ENCODE assay signal across 3 cellular contexts in the genomic region with DNA sequence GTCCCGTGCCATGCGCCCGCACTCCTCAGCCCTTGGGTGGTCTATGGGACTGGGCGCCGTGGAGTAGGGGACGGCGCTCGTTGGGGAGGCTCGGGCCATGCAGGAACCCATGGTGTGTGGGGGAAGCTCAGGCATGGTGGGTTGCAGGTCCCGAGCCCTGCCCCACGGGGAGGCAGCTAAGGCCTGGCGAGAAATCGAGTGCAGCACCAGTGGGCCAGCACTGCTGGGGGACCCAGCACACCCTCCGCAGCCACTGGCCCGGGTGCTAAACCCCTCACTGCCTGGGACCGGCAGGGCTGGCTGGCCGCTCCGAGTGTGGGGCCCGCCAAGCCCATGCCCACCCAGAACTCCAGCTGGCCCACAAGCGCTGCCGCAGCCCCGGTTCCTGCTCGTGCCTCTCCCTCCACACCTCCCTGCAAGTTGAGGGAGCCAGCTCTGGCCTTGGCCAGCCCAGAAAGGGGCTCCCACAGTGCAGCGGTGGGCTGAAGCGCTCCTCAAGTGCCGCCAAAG. TPM values are rescaled to one million over a fixed set of nuclear protein-coding genes. Genes with fewer than 3 reads are reported as not detected.
"Had no signal": no experiment of that assay in that cellular context is flagged by ENCODE, and none has a peak within 500 bp of the region (broad histone marks: within the 10 kb centered on the region; RNA-seq: fewer than 3 reads in every experiment).

No MANE protein-coding gene starts in this region.

RNA-seq across cellular contexts. Expression of a gene that starts 38.8 kb away (rescaled TPM):
- polyA plus RNA-seq: HepG2, IgD-negative memory B cell had no signal

RNA-seq across cellular contexts. Expression of a gene that starts 45.4 kb away (rescaled TPM):
- polyA plus RNA-seq: HepG2, K562 had no signal
